Comparison of ENCODE assay signal across 8 cellular contexts in genomic region chr3:38347421-38348200, GRCh38. TPM values are rescaled to one million over a fixed set of nuclear protein-coding genes. Genes with fewer than 3 reads are reported as not detected.
DNase-seq lines count a peak whose midpoint lies in the region; ATAC-seq and TF ChIP-seq lines count a peak whose summit lies in the region.

No MANE protein-coding gene starts in this region.

- peak overlapping the region; percentile 61 to 79 for H3K9ac ChIP-seq in colonic mucosa (ENCODE audit: low read depth in 2 of 2, low read length in 2 of 2)

- peak overlapping the region; percentile 65 to 82 (median 71) for H3K4me3 Mint-ChIP-seq in naive thymus-derived CD8-positive, alpha-beta T cell

- H3K36me3 ChIP-seq in BJ (ENCODE audit: control insufficient read depth, insufficient read depth, low read length): no peaks in the 10 kb centered on the region; the same call in 1 of the 2 replicates
- H3K36me3 ChIP-seq in colonic mucosa: no peaks in the 10 kb centered on the region

- TF ChIP-seq CTCF in BJ (IDR thresholded peaks at IDR 0.05; ENCODE audit: insufficient read depth, low read depth, low read length) (no peak), colonic mucosa (IDR thresholded peaks at IDR 0.05) (no peak)

- H3K36me3 Mint-ChIP-seq in naive thymus-derived CD8-positive, alpha-beta T cell: peaks cover 0 to 2% (median 1%) of the 10 kb centered on the region in 3 donors

- POLR2A ChIA-PET in BJ (lab: Charles Lee): no interaction called here
- POLR2A ChIA-PET in naive thymus-derived CD8-positive, alpha-beta T cell (lab: Charles Lee): interaction anchor here (0.9 to 2.0 kb wide), 5 partner anchors 108 to 211 kb away, joined by 3 to 11 read pairs (median 4); partner anchors contain the start of genes ACAA1 and EXOG

- H3K9me3 ChIP-seq in colonic mucosa: no peaks in the 10 kb centered on the region

- H3K4me3 ChIP-seq in BJ (ENCODE audit: low read depth, low read length) (peak overlapping the region; percentile 74), colonic mucosa (peak overlapping the region; percentile 96)
- H3K4me3 ChIP-seq in Jurkat, Clone E6-1 (ENCODE audit: low read length): peak overlapping the region; percentile 74

- intact Hi-C loops in colonic mucosa (cut with DNase I): loop anchor here (2.0 kb wide), 1 partner anchor 133 kb away; no protein-coding TSS in a partner anchor

- no peak for ATAC-seq in naive thymus-derived CD8-positive, alpha-beta T cell

- H3K27ac Mint-ChIP-seq in naive thymus-derived CD8-positive, alpha-beta T cell: peak overlapping the region in 1 of 10 donors; percentile 19

- H3K27me3 Mint-ChIP-seq in naive thymus-derived CD8-positive, alpha-beta T cell: peaks cover 0 to 2% (median 0%) of the 10 kb centered on the region in 5 donors

- H3K4me1 Mint-ChIP-seq in naive thymus-derived CD8-positive, alpha-beta T cell: peaks cover 2 to 7% (median 3%) of the 10 kb centered on the region in 4 donors

- H3K9me3 Mint-ChIP-seq in naive thymus-derived CD8-positive, alpha-beta T cell: peaks cover 0 to 3% (median 0%) of the 10 kb centered on the region in 9 donors

- CTCF ChIA-PET in BJ (lab: Yijun Ruan, JAX): interaction anchor here (0.7 to 6.9 kb wide), 15 partner anchors 18 to 373 kb away, joined by 3 to 112 read pairs (median 6); no protein-coding TSS in a partner anchor

- DNase-seq in BJ (ENCODE audit: low read depth) (no peak), colonic mucosa (peak; percentile 45), NCI-H69 (lab: John Stamatoyannopoulos, UW) (no peak), NCI-H2171 (lab: John Stamatoyannopoulos, UW) (no peak), DMS153 (lab: John Stamatoyannopoulos, UW) (no peak)
- DNase-seq in Jurkat, Clone E6-1 (ENCODE audit: low read depth, low spot score): no peak
- DNase-seq in naive thymus-derived CD8-positive, alpha-beta T cell: no peak
- DNase-seq in stimulated activated naive CD4-positive, alpha-beta T cell (lab: John Stamatoyannopoulos, UW): no peak

- H3K4me1 ChIP-seq in colonic mucosa: no peaks in the 10 kb centered on the region

- H3K27me3 ChIP-seq in BJ (ENCODE audit: control insufficient read depth, insufficient read depth, low read length): no peaks in the 10 kb centered on the region
- no peaks in the 10 kb centered on the region for H3K27me3 ChIP-seq in colonic mucosa

- peak overlapping the region; percentile 69 for H3K27ac ChIP-seq in colonic mucosa

RNA-seq across cellular contexts. Expression of gene XYLB, which starts 1.0 kb away (rescaled TPM):
- polyA plus RNA-seq in BJ (2011; rRNA removed): 3.0 and 3.2 TPM in 2 replicates
- polyA minus RNA-seq in BJ (2011; rRNA and poly(A)+ RNA removed): 5.2 and 5.3 TPM in 2 replicates
- polyA plus RNA-seq in Jurkat, Clone E6-1 (2012; ENCODE audit: insufficient read depth, insufficient read length): 15.5 TPM
- 10 to 100 TPM; 13.4 to 17.4 TPM for total RNA-seq in colonic mucosa
- total RNA-seq in naive thymus-derived CD8-positive, alpha-beta T cell: 1 to 10 TPM; 2.3 to 3.4 TPM
- under 1 TPM; 0.29 to 0.83 (median 0.77) TPM for polyA plus RNA-seq in naive thymus-derived CD8-positive, alpha-beta T cell
